Comparison of ENCODE assay signal across 25 cellular contexts in the genomic region with DNA sequence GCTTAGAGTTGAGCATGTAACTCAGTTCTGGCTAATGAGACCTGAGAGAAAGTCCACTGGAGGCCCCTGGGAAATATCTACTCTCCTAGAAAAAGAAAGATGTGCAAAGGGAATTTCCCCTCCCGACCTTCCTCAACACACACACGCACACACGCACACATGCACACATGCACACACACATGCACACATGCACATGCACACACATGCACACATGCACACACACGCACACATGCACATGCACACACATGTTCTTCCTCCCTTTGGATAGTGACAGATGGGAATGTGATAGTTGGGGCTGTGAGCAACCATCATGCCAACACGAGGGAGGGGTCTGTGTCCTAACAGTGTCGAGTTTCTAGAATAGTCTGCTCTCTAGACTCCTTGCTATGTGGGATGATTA.
DNase-seq lines count a peak whose midpoint lies in the region; ATAC-seq, FAIRE-seq and TF ChIP-seq lines count a peak whose summit lies in the region.
"Had no signal": no experiment of that assay in that cellular context is flagged by ENCODE, and none has a peak within 500 bp of the region (broad histone marks: within the 10 kb centered on the region; RNA-seq: fewer than 3 reads in every experiment).

No MANE protein-coding gene starts in this region.

- no peaks in the 10 kb centered on the region for H4K20me1 ChIP-seq in HepG2 (ENCODE audit: insufficient read depth, low read length)
- H4K20me1 ChIP-seq: BLaER1 had no signal

- H3K36me3 ChIP-seq in HepG2 (replicated peaks in 1 of 2; ENCODE audit: control insufficient read depth in 1 of 2, insufficient read depth in 2 of 2, low read length in 2 of 2) (no peaks in the 10 kb centered on the region; a peak in 1 of 5 replicates), right lobe of liver (no peaks in the 10 kb centered on the region), bronchial epithelial cell (ENCODE audit: control insufficient read depth, insufficient read depth, low read length) (no peaks in the 10 kb centered on the region), esophagus muscularis mucosa (no peaks in the 10 kb centered on the region), esophagus squamous epithelium (no peaks in the 10 kb centered on the region)
- H3K36me3 ChIP-seq: BLaER1 had no signal

- H3K4me3 ChIP-seq in HepG2 (replicated peaks in 1 of 3; ENCODE audit: insufficient read depth in 1 of 3, low read depth in 2 of 3, low read length in 3 of 3): no peak overlapping the region
- H3K4me3 ChIP-seq in right lobe of liver: no peak overlapping the region
- H3K4me3 ChIP-seq in bronchial epithelial cell (ENCODE audit: low read depth, low read length): no peak overlapping the region
- H3K4me3 ChIP-seq in esophagus muscularis mucosa: no peak overlapping the region
- no peak overlapping the region for H3K4me3 ChIP-seq in esophagus squamous epithelium
- H3K4me3 ChIP-seq: BLaER1, GM23248 had no signal

- POLR2A ChIA-PET in HepG2 (lab: Yijun Ruan, JAX): no interaction called here

- TF ChIP-seq CTCF in HepG2 (CRISPR knock-in tag; IDR thresholded peaks at IDR 0.05) (no peak), right lobe of liver (IDR thresholded peaks at IDR 0.05) (no peak), bronchial epithelial cell (IDR thresholded peaks at IDR 0.05; ENCODE audit: insufficient read depth, low read length, severe bottlenecking) (no peak), esophagus muscularis mucosa (IDR thresholded peaks at IDR 0.05) (no peak), esophagus squamous epithelium (IDR thresholded peaks at IDR 0.05) (no peak)

- H2AFZ ChIP-seq in HepG2 (ENCODE audit: low read length): no peak overlapping the region
- H2AFZ ChIP-seq: GM23248 had no signal

- no peaks in the 10 kb centered on the region for H3K9me3 ChIP-seq in HepG2 (ENCODE audit: low read length)
- no peaks in the 10 kb centered on the region for H3K9me3 ChIP-seq in right lobe of liver
- no peaks in the 10 kb centered on the region for H3K9me3 ChIP-seq in esophagus muscularis mucosa
- no peaks in the 10 kb centered on the region for H3K9me3 ChIP-seq in esophagus squamous epithelium
- H3K9me3 ChIP-seq: BLaER1, Caco-2 had no signal

- no peaks in the 10 kb centered on the region for H3K79me2 ChIP-seq in HepG2 (ENCODE audit: insufficient read depth, low read length)

- intact Hi-C loops in HepG2 (cut with micrococcal nuclease; ENCODE audit: unreplicated experiment): no loop called here
- intact Hi-C loops in right lobe of liver (cut with DNase I): no loop called here
- intact Hi-C loops in esophagus muscularis mucosa (cut with DNase I): no loop called here
- intact Hi-C loops in activated T-helper 1 cell treated with anti-CD3 and anti-CD28 coated beads, Interleukin-12 subunit alpha, Interleukin-12 subunit beta, Interleukin-2, Interleukin-4 antibody, amounts not matched to agents 30 ng/mL and 10 ng/mL and 1 ng/mL, durations not matched to agents 14 hours and 24 hours and 36 hours (cut with micrococcal nuclease): no loop called here
- intact Hi-C loops in esophagus squamous epithelium (cut with DNase I): no loop called here

- no peak overlapping the region for H3K4me2 ChIP-seq in HepG2 (ENCODE audit: low read depth, low read length)
- H3K4me2 ChIP-seq: BLaER1 had no signal

- ATAC-seq in HepG2: no peak
- no peak for ATAC-seq in right lobe of liver
- no peak for ATAC-seq in GM18519 (IDR thresholded peaks at IDR 0.05; ENCODE audit: low FRiP score, unreplicated experiment)
- ATAC-seq: CD8-positive, alpha-beta T cell; HCT116 had no signal

- in situ Hi-C loops in HepG2 (cut with HindIII; ENCODE audit: extremely low pct_ligation_motif_present, low pct_unique_long_range_greater_than_20kb): no loop called here

- no peak overlapping the region for H3K27ac ChIP-seq in HepG2 (ENCODE audit: extremely low read length, insufficient read depth, low read length)
- H3K27ac ChIP-seq in right lobe of liver: no peak overlapping the region
- no peak overlapping the region for H3K27ac ChIP-seq in esophagus muscularis mucosa (replicated peaks in 1 of 4)
- H3K27ac ChIP-seq in esophagus squamous epithelium: no peak overlapping the region
- H3K27ac ChIP-seq: 22Rv1, BLaER1, C4-2B, GM23248 had no signal

- H3K27me3 ChIP-seq in HepG2 (ENCODE audit: control insufficient read depth in 1 of 2, insufficient read depth in 2 of 2, low read length in 2 of 2) (no peaks in the 10 kb centered on the region), right lobe of liver (no peaks in the 10 kb centered on the region), bronchial epithelial cell (ENCODE audit: control insufficient read depth, insufficient read depth, low read length) (no peaks in the 10 kb centered on the region), esophagus muscularis mucosa (no peaks in the 10 kb centered on the region), esophagus squamous epithelium (no peaks in the 10 kb centered on the region)
- H3K27me3 ChIP-seq: BLaER1 had no signal

- FAIRE-seq in HepG2 (lab: Jason Lieb, UNC) (no peak), bronchial epithelial cell (lab: Jason Lieb, UNC) (peak; percentile 43)
- FAIRE-seq: A204.1, G401.6, GM18507, GM19239 had no signal

- DNase-seq in HepG2 (ENCODE audit: low spot score) (no peak), right lobe of liver (no peak), bronchial epithelial cell (ENCODE audit: low read depth) (no peak), esophagus muscularis mucosa (ENCODE audit: extremely low spot score) (peak; percentile 53), esophagus squamous epithelium (lab: John Stamatoyannopoulos, UW) (no peak)
- no peak for DNase-seq in stimulated activated CD8-positive, alpha-beta memory T cell treated with anti-CD3 and anti-CD28 coated beads, Interleukin-4, amount 100 ng/mL, for 48 hours
- no peak for DNase-seq in activated T-helper 1 cell treated with anti-CD3 and anti-CD28 coated beads, Interleukin-12 subunit alpha, Interleukin-12 subunit beta, Interleukin-2, Interleukin-4 antibody, amounts not matched to agents 30 ng/mL and 10 ng/mL and 1 ng/mL, durations not matched to agents 14 hours and 24 hours and 36 hours (ENCODE audit: low spot score)
- DNase-seq: Caco-2; CD4-positive, CD25-positive, alpha-beta regulatory T cell; CD8-positive, alpha-beta T cell; DMS153; DND-41; GM23248; H9; HFFc6 had no signal

- H3K27ac Mint-ChIP-seq in activated T-helper 1 cell treated with anti-CD3 and anti-CD28 coated beads, Interleukin-12 subunit alpha, Interleukin-12 subunit beta, Interleukin-2, Interleukin-4 antibody, amounts not matched to agents 30 ng/mL and 10 ng/mL and 1 ng/mL, durations not matched to agents 14 hours and 24 hours and 36 hours: no peak overlapping the region
- H3K27ac Mint-ChIP-seq: B cell; CD4-positive, CD25-positive, alpha-beta regulatory T cell; CD8-positive, alpha-beta T cell; HFFc6 had no signal

- H3K9me3 Mint-ChIP-seq in activated T-helper 1 cell treated with anti-CD3 and anti-CD28 coated beads, Interleukin-12 subunit alpha, Interleukin-12 subunit beta, Interleukin-2, Interleukin-4 antibody, amounts not matched to agents 30 ng/mL and 10 ng/mL and 1 ng/mL, durations not matched to agents 14 hours and 24 hours and 36 hours: no peaks in the 10 kb centered on the region
- H3K9me3 Mint-ChIP-seq: CD8-positive, alpha-beta T cell; H9; HFFc6 had no signal

- H3K4me1 ChIP-seq in HepG2 (ENCODE audit: insufficient read depth, low read length) (peaks cover 73% of the 10 kb centered on the region), right lobe of liver (no peaks in the 10 kb centered on the region), esophagus muscularis mucosa (no peaks in the 10 kb centered on the region), esophagus squamous epithelium (no peaks in the 10 kb centered on the region)
- H3K4me1 ChIP-seq: BLaER1 had no signal

- TF ChIP-seq EP300 in HepG2 (IDR thresholded peaks at IDR 0.05; ENCODE audit: low read depth in 2 of 2, low read length in 2 of 2): no peak
- no peak for TF ChIP-seq EP300 in HepG2 (CRISPR knock-in tag; IDR thresholded peaks at IDR 0.05; ENCODE audit: borderline replicate concordance)
- no peak for TF ChIP-seq EP300 in esophagus muscularis mucosa (IDR thresholded peaks at IDR 0.05)

- TF ChIP-seq POLR2A in HepG2 (IDR thresholded peaks at IDR 0.05; ENCODE audit: insufficient read depth in 1 of 2, low read depth in 2 of 2, low read length in 2 of 2): no peak
- no peak for TF ChIP-seq POLR2A in right lobe of liver (IDR thresholded peaks at IDR 0.05)
- no peak for TF ChIP-seq POLR2A in esophagus muscularis mucosa (IDR thresholded peaks at IDR 0.05; ENCODE audit: low read depth)
- no peak for TF ChIP-seq POLR2A in esophagus squamous epithelium (IDR thresholded peaks at IDR 0.05)

- no TSS peak for BruUV-seq in HepG2 (replicated peaks; lab: Mats Ljungman, UMichigan)

- H3K4me1 Mint-ChIP-seq in activated T-helper 1 cell treated with anti-CD3 and anti-CD28 coated beads, Interleukin-12 subunit alpha, Interleukin-12 subunit beta, Interleukin-2, Interleukin-4 antibody, amounts not matched to agents 30 ng/mL and 10 ng/mL and 1 ng/mL, durations not matched to agents 14 hours and 24 hours and 36 hours (ENCODE audit: low read depth): no peaks in the 10 kb centered on the region
- H3K4me1 Mint-ChIP-seq: B cell; CD4-positive, CD25-positive, alpha-beta regulatory T cell had no signal

- TF ChIP-seq RAD21 in HepG2 (CRISPR knock-in tag; IDR thresholded peaks at IDR 0.05): no peak

- WGBS in HepG2 (ENCODE audit: low lambda C conversion rate): 94% methylated on average over 6 of the region's 6 CpGs
- 66% methylated on average over 6 of the region's 6 CpGs for WGBS in right lobe of liver (ENCODE audit: insufficient coverage, low coverage, low lambda C conversion rate, missing lambda C conversion rate)
- 87% methylated on average over 6 of the region's 6 CpGs for WGBS in esophagus muscularis mucosa
- 79 to 80% methylated on average over 6 of the region's 6 CpGs for WGBS in esophagus squamous epithelium, 2 donors

- CTCF ChIA-PET in HepG2 (lab: Yijun Ruan, JAX; ENCODE audit: low intra/inter-chr PET ratio, low total read pairs): no interaction called here

- no peak overlapping the region for H3K9ac ChIP-seq in HepG2 (ENCODE audit: insufficient read depth, low read depth, low read length)
- H3K9ac ChIP-seq: BLaER1, GM23248 had no signal

- no peak overlapping the region for H3K4me3 Mint-ChIP-seq in activated T-helper 1 cell treated with anti-CD3 and anti-CD28 coated beads, Interleukin-12 subunit alpha, Interleukin-12 subunit beta, Interleukin-2, Interleukin-4 antibody, amounts not matched to agents 30 ng/mL and 10 ng/mL and 1 ng/mL, durations not matched to agents 14 hours and 24 hours and 36 hours
- H3K4me3 Mint-ChIP-seq: B cell; CD4-positive, CD25-positive, alpha-beta regulatory T cell; CD8-positive, alpha-beta T cell; H9; HFFc6 had no signal

- H3K36me3 Mint-ChIP-seq in activated T-helper 1 cell treated with anti-CD3 and anti-CD28 coated beads, Interleukin-12 subunit alpha, Interleukin-12 subunit beta, Interleukin-2, Interleukin-4 antibody, amounts not matched to agents 30 ng/mL and 10 ng/mL and 1 ng/mL, durations not matched to agents 14 hours and 24 hours and 36 hours (ENCODE audit: low read depth): no peaks in the 10 kb centered on the region
- H3K36me3 Mint-ChIP-seq: CD4-positive, CD25-positive, alpha-beta regulatory T cell; CD8-positive, alpha-beta T cell had no signal

- no peaks in the 10 kb centered on the region for H3K27me3 Mint-ChIP-seq in activated T-helper 1 cell treated with anti-CD3 and anti-CD28 coated beads, Interleukin-12 subunit alpha, Interleukin-12 subunit beta, Interleukin-2, Interleukin-4 antibody, amounts not matched to agents 30 ng/mL and 10 ng/mL and 1 ng/mL, durations not matched to agents 14 hours and 24 hours and 36 hours (ENCODE audit: insufficient read depth)
- H3K27me3 Mint-ChIP-seq: B cell had no signal
